Comparison of ENCODE assay signal across 1 cellular context in the genomic region with DNA sequence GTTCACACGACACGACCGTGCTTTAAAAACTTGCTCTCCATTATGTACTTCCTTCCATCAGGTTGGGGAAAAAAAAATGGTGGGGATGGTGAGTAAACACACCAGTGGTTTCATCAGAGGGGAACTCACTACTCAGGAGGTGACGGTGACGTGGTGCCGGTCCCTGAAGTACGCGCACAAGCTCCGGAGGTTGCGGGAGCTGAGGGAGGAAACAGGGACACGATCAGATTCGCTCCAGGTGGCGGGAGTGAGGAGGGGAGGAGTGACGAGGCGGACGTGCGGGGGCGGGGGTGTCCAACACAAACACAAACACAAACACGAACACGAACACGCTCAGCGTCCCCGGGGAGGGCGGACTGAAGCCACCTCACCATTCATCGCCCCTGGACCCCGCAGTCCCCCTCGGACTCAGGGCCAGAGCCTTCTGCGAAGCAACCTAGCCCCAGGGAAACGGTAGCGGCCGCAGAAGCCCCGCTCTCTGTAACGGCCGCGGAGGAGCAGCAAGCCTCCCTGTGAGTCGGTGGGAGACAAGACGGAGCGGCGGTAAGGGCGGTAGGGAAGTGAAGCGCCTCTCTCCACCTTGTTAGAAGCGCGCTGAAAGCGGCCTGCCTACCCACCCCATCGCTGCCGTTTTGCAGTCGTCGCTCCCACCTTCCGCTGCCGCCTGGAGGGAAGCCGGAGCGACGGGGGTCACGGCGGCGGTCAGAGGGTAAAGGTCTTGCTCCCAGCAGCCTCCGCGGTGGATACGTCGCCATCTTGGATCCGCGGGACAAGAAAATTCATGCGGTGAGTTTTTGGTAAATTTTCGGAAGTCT.
A peak's percentile ranks its signal among the peaks of the same experiment; 100 is the strongest.
TF ChIP-seq lines count a peak whose summit lies in the region.

A gene with protein sequence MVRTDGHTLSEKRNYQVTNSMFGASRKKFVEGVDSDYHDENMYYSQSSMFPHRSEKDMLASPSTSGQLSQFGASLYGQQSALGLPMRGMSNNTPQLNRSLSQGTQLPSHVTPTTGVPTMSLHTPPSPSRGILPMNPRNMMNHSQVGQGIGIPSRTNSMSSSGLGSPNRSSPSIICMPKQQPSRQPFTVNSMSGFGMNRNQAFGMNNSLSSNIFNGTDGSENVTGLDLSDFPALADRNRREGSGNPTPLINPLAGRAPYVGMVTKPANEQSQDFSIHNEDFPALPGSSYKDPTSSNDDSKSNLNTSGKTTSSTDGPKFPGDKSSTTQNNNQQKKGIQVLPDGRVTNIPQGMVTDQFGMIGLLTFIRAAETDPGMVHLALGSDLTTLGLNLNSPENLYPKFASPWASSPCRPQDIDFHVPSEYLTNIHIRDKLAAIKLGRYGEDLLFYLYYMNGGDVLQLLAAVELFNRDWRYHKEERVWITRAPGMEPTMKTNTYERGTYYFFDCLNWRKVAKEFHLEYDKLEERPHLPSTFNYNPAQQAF (plus strand): TSS at position 739 of the 815 bp plus-strand sequence. CDS start 34,794 bp downstream, outside the sequence.

TF ChIP-seq in SK-N-SH, 30 proteins besides CTCF, POLR2A, EP300 and RAD21 (continued from another document):
- TF ChIP-seq, protein P1, sequence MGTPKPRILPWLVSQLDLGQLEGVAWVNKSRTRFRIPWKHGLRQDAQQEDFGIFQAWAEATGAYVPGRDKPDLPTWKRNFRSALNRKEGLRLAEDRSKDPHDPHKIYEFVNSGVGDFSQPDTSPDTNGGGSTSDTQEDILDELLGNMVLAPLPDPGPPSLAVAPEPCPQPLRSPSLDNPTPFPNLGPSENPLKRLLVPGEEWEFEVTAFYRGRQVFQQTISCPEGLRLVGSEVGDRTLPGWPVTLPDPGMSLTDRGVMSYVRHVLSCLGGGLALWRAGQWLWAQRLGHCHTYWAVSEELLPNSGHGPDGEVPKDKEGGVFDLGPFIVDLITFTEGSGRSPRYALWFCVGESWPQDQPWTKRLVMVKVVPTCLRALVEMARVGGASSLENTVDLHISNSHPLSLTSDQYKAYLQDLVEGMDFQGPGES (IDR thresholded peaks at IDR 0.05; ENCODE audit: low read depth, low read length): no peak
- peak; percentile 60; the same call in 1 of the 2 replicates for TF ChIP-seq GABPA (IDR thresholded peaks at IDR 0.05; ENCODE audit: low read depth)
- 0 out of 2 replicates have a peak, but pooled peaks have one; percentile 37 for TF ChIP-seq REST (IDR thresholded peaks at IDR 0.05; ENCODE audit: low read depth, low read length)
- no peak for TF ChIP-seq ZBTB33 (IDR thresholded peaks at IDR 0.05; ENCODE audit: borderline replicate concordance, low read depth)
- TF ChIP-seq, protein P2, sequence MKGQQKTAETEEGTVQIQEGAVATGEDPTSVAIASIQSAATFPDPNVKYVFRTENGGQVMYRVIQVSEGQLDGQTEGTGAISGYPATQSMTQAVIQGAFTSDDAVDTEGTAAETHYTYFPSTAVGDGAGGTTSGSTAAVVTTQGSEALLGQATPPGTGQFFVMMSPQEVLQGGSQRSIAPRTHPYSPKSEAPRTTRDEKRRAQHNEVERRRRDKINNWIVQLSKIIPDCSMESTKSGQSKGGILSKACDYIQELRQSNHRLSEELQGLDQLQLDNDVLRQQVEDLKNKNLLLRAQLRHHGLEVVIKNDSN (IDR thresholded peaks at IDR 0.05; ENCODE audit: borderline replicate concordance, low read depth): no peak
- TF ChIP-seq NRF1 (IDR thresholded peaks at IDR 0.05; ENCODE audit: low read depth, low read length): no peak
- peak; percentile 95 for TF ChIP-seq CHD2 (IDR thresholded peaks at IDR 0.05; ENCODE audit: low read length, partially characterized antibody)
